31 cellular contexts compared by ENCODE assay signal in genomic region chr10:62498271-62498670, GRCh38.
"Had no signal": no experiment of that assay in that cellular context is flagged by ENCODE, and none has a peak within 500 bp of the region (broad histone marks: within the 10 kb centered on the region; RNA-seq: fewer than 3 reads in every experiment).

No MANE protein-coding gene starts in this region.

- H3K9me3 ChIP-seq: gastrocnemius medialis had no signal

- H3K9me3 Mint-ChIP-seq: activated B cell treated with CpG ODN at 0.5 μM for 24 hours; activated CD8-positive, alpha-beta T cell treated with anti-CD3 and anti-CD28 coated beads for 36 hours; activated T-cell treated with anti-CD3 and anti-CD28 coated beads, Interleukin-2, amount 50 U/mL, for 4 hours; activated T-helper 17 cell treated with anti-CD3 and anti-CD28 coated beads, Interleukin-2, amount 50 U/mL, for 72 hours; central memory CD8-positive, alpha-beta T cell; effector memory CD8-positive, alpha-beta T cell; T-helper 2 cell treated with Interferon-gamma antibody and Interleukin-4, amounts not matched to agents 5 μg/mL and 100 μg/mL, for 36 hours had no signal

- H3K4me1 Mint-ChIP-seq: activated T-helper 17 cell treated with anti-CD3 and anti-CD28 coated beads, Interleukin-2, amount 50 U/mL, for 72 hours; central memory CD8-positive, alpha-beta T cell; T-helper 17 cell had no signal

- H3K27ac Mint-ChIP-seq: activated B cell treated with CpG ODN at 0.5 μM for 24 hours; activated CD8-positive, alpha-beta T cell treated with anti-CD3 and anti-CD28 coated beads for 36 hours; activated naive CD8-positive, alpha-beta T cell; activated T-helper 17 cell treated with anti-CD3 and anti-CD28 coated beads, Interleukin-2, amount 50 U/mL, for 72 hours; effector memory CD8-positive, alpha-beta T cell; T-helper 17 cell; T-helper 2 cell treated with Interferon-gamma antibody and Interleukin-4, amounts not matched to agents 5 μg/mL and 100 μg/mL, for 36 hours had no signal

- ATAC-seq: activated CD4-positive, CD25-positive, alpha-beta regulatory T cell treated with anti-CD3 and anti-CD28 coated beads, Interleukin-2, amount 50 U/mL, for 24 hours; activated CD8-positive, alpha-beta T cell treated with anti-CD3 and anti-CD28 coated beads for 36 hours; activated T-cell treated with anti-CD3 and anti-CD28 coated beads, Interleukin-2, amount 50 U/mL, for 4 hours; activated T-helper 17 cell treated with anti-CD3 and anti-CD28 coated beads, Interleukin-2, amount 50 U/mL, for 72 hours; effector memory CD8-positive, alpha-beta T cell; esophagus mucosa; gastrocnemius medialis; heart right ventricle; T-helper 17 cell had no signal

- DNase-seq: activated B cell treated with CpG ODN at 0.5 μM for 24 hours; activated CD4-positive, alpha-beta T cell treated with anti-CD3 and anti-CD28 coated beads for 48 hours; activated CD4-positive, alpha-beta T cell treated with anti-CD3 and anti-CD28 coated beads, Interleukin-2, amount 50 U/mL, for 1 hour; activated CD4-positive, alpha-beta T cell treated with anti-CD3 and anti-CD28 coated beads, Interleukin-2, amount 50 U/mL, for 48 hours; activated CD8-positive, alpha-beta memory T cell treated with anti-CD3 and anti-CD28 coated beads for 24 hours; activated CD8-positive, alpha-beta T cell treated with anti-CD3 and anti-CD28 coated beads for 36 hours; activated effector memory CD4-positive, alpha-beta T cell treated with Interleukin-2 at 50 U/mL for 16 hours; activated gamma-delta T cell treated with Interleukin-2 at 50 U/mL for 16 hours; activated naive CD4-positive, alpha-beta T cell treated with anti-CD3 and anti-CD28 coated beads, Interleukin-2, amount 50 U/mL, for 16 hours; activated naive CD4-positive, alpha-beta T cell treated with Interleukin-2 at 50 U/mL for 16 hours; activated T-cell treated with anti-CD3 and anti-CD28 coated beads, Interleukin-2, amount 50 U/mL, for 4 hours; amniotic stem cell; anterior cingulate cortex; brain microvascular endothelial cell; cortex of kidney; dermis blood vessel endothelial cell; effector CD4-positive, alpha-beta T cell; effector memory CD8-positive, alpha-beta T cell; foreskin fibroblast; gastrocnemius medialis; heart right ventricle; T-helper 1 cell; T-helper 17 cell; T1000; WERI-Rb-1 had no signal

- H3K27ac ChIP-seq: brain microvascular endothelial cell, gastrocnemius medialis, heart right ventricle, WERI-Rb-1 had no signal

- H3K36me3 ChIP-seq: brain microvascular endothelial cell, gastrocnemius medialis, heart right ventricle, WERI-Rb-1 had no signal

- H3K4me3 ChIP-seq: gastrocnemius medialis, heart right ventricle had no signal

- H3K4me1 ChIP-seq: gastrocnemius medialis had no signal

- H3K4me3 Mint-ChIP-seq: activated B cell treated with CpG ODN at 0.5 μM for 24 hours; activated CD8-positive, alpha-beta T cell treated with anti-CD3 and anti-CD28 coated beads for 36 hours; activated naive CD8-positive, alpha-beta T cell; activated T-cell treated with anti-CD3 and anti-CD28 coated beads, Interleukin-2, amount 50 U/mL, for 4 hours; activated T-helper 17 cell treated with anti-CD3 and anti-CD28 coated beads, Interleukin-2, amount 50 U/mL, for 72 hours; central memory CD8-positive, alpha-beta T cell; effector memory CD8-positive, alpha-beta T cell; T-helper 17 cell; T-helper 2 cell treated with Interferon-gamma antibody and Interleukin-4, amounts not matched to agents 5 μg/mL and 100 μg/mL, for 36 hours had no signal

- H3K27me3 Mint-ChIP-seq: activated B cell treated with CpG ODN at 0.5 μM for 24 hours had no signal
